In genomic region chr6:391559-392440, GRCh38 we compare ENCODE assay signal across 8 cellular contexts. TPM values are rescaled to one million over a fixed set of nuclear protein-coding genes. Genes with fewer than 3 reads are reported as not detected.
A peak's percentile ranks its signal among the peaks of the same experiment; 100 is the strongest.
DNase-seq lines count a peak whose midpoint lies in the region; ATAC-seq and TF ChIP-seq lines count a peak whose summit lies in the region.

TSS of gene IRF4 (plus strand) at chr6:391752. CDS start at chr6:393153, 1,401 bp downstream.

- peaks cover 20% of the 10 kb centered on the region for H3K36me3 Mint-ChIP-seq in activated naive CD4-positive, alpha-beta T cell treated with anti-CD3 and anti-CD28 coated beads, Interleukin-2, amount 50 U/mL, for 24 hours
- peaks cover 0 to 8% (median 7%) of the 10 kb centered on the region in 3 donors for H3K36me3 Mint-ChIP-seq in immature natural killer cell

- TF ChIP-seq CTCF in AG04449 (IDR thresholded peaks at IDR 0.05; ENCODE audit: insufficient read depth, low read length, missing control alignments): no peak

- POLR2A ChIA-PET in AG04449 (lab: Yijun Ruan, JAX): no interaction called here

- peak within 1 kb of the TSS; percentile 18; the same call in 1 of the 2 replicates for H3K4me3 ChIP-seq in AG04449 (ENCODE audit: low read depth, low read length)

- H3K27ac Mint-ChIP-seq in activated naive CD4-positive, alpha-beta T cell treated with anti-CD3 and anti-CD28 coated beads, Interleukin-2, amount 50 U/mL, for 24 hours: peak within 1 kb of the TSS; percentile 97
- peak within 1 kb of the TSS in 4 of 6 donors; percentile 73 to 92 (median 77) for H3K27ac Mint-ChIP-seq in immature natural killer cell

- peaks cover 35% of the 10 kb centered on the region for H3K4me1 Mint-ChIP-seq in activated naive CD4-positive, alpha-beta T cell treated with anti-CD3 and anti-CD28 coated beads, Interleukin-2, amount 50 U/mL, for 24 hours
- H3K4me1 Mint-ChIP-seq in immature natural killer cell: peaks cover 25 to 29% of the 10 kb centered on the region in 2 donors

- CTCF ChIA-PET in AG04449 (lab: Yijun Ruan, JAX): no interaction called here

- H3K9me3 Mint-ChIP-seq in activated naive CD4-positive, alpha-beta T cell treated with anti-CD3 and anti-CD28 coated beads, Interleukin-2, amount 50 U/mL, for 24 hours: peaks cover 5% of the 10 kb centered on the region
- H3K9me3 Mint-ChIP-seq in immature natural killer cell: no peaks in the 10 kb centered on the region

- peak within 1 kb of the TSS; percentile 94 for H3K4me3 Mint-ChIP-seq in activated naive CD4-positive, alpha-beta T cell treated with anti-CD3 and anti-CD28 coated beads, Interleukin-2, amount 50 U/mL, for 24 hours
- H3K4me3 Mint-ChIP-seq in immature natural killer cell: peak within 1 kb of the TSS; percentile 89 to 96 (median 92)

- no peak for DNase-seq in AG04449 (ENCODE audit: low read depth, low spot score)
- DNase-seq in MV-4-11 (lab: John Stamatoyannopoulos, UW): peak; percentile 42
- DNase-seq in immature natural killer cell: peak; percentile 12 to 42 (median 18)
- DNase-seq in stimulated activated CD4-positive, alpha-beta T cell treated with anti-CD3 and anti-CD28 coated beads, TNF-alpha, amount 100 ng/mL, for 1 hour (ENCODE audit: low read depth in 3 of 3, low spot score in 1 of 3): peak in 2 of 3 donors; percentile 40 to 82
- no peak for DNase-seq in nucleus accumbens (lab: John Stamatoyannopoulos, UW)
- no peak for DNase-seq in DMS79 treated with DMSO at 0.1 percent for 48 hours (lab: John Stamatoyannopoulos, UW)

- peaks cover 2% of the 10 kb centered on the region for H3K27me3 Mint-ChIP-seq in activated naive CD4-positive, alpha-beta T cell treated with anti-CD3 and anti-CD28 coated beads, Interleukin-2, amount 50 U/mL, for 24 hours
- peaks cover 13 to 22% (median 14%) of the 10 kb centered on the region in 3 donors for H3K27me3 Mint-ChIP-seq in immature natural killer cell (ENCODE audit: low read depth in 3 of 3)

- ATAC-seq in GM21360 (IDR thresholded peaks at IDR 0.05; ENCODE audit: unreplicated experiment): peak; percentile 41

RNA-seq across cellular contexts. Expression of gene IRF4, which starts in this region (rescaled TPM):
- under 1 TPM; 0.41 to 0.98 (median 0.51) TPM for polyA plus RNA-seq in immature natural killer cell

Comparison
In these comparisons a context has a peak if more than half of its experiments do, and no peak if none do; other contexts are left out.
1. Peak in DNase-seq in immature natural killer cell; RNA of the gene not detected or under 1 TPM.
2. DNase-seq: peak in MV-4-11 (single experiment) and stimulated activated CD4-positive, alpha-beta T cell treated with anti-CD3 and anti-CD28 coated beads, TNF-alpha, amount 100 ng/mL, for 1 hour (2 of 3); none in AG04449 (single experiment), nucleus accumbens (0 of 56) and DMS79 treated with DMSO at 0.1 percent for 48 hours (single experiment).